ENCODE assay signal across 1 cellular context in the genomic region with DNA sequence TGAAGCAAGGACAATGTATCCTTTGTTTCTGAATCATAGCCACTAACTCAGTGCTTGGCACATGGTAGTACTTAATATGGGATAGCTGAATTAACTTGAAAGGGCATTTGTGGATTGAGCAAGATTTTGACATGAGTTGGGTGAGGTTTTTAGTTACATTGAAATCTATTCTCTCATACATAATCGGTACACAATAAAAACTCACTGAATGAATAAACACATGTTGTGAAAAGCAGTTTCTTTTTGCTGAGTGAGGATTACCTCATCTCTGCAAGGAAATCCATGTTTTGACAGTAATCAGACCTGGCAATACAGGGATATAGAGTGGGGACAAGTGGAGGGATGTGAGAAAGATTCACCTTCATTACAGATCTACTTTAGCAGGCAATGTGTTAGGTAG.
TF ChIP-seq lines count a peak whose summit lies in the region.

No MANE protein-coding gene starts in this region.

TF ChIP-seq in GM23338, 12 proteins besides CTCF, POLR2A, EP300 and RAD21 (continued from another document):
- TF ChIP-seq, protein P1, sequence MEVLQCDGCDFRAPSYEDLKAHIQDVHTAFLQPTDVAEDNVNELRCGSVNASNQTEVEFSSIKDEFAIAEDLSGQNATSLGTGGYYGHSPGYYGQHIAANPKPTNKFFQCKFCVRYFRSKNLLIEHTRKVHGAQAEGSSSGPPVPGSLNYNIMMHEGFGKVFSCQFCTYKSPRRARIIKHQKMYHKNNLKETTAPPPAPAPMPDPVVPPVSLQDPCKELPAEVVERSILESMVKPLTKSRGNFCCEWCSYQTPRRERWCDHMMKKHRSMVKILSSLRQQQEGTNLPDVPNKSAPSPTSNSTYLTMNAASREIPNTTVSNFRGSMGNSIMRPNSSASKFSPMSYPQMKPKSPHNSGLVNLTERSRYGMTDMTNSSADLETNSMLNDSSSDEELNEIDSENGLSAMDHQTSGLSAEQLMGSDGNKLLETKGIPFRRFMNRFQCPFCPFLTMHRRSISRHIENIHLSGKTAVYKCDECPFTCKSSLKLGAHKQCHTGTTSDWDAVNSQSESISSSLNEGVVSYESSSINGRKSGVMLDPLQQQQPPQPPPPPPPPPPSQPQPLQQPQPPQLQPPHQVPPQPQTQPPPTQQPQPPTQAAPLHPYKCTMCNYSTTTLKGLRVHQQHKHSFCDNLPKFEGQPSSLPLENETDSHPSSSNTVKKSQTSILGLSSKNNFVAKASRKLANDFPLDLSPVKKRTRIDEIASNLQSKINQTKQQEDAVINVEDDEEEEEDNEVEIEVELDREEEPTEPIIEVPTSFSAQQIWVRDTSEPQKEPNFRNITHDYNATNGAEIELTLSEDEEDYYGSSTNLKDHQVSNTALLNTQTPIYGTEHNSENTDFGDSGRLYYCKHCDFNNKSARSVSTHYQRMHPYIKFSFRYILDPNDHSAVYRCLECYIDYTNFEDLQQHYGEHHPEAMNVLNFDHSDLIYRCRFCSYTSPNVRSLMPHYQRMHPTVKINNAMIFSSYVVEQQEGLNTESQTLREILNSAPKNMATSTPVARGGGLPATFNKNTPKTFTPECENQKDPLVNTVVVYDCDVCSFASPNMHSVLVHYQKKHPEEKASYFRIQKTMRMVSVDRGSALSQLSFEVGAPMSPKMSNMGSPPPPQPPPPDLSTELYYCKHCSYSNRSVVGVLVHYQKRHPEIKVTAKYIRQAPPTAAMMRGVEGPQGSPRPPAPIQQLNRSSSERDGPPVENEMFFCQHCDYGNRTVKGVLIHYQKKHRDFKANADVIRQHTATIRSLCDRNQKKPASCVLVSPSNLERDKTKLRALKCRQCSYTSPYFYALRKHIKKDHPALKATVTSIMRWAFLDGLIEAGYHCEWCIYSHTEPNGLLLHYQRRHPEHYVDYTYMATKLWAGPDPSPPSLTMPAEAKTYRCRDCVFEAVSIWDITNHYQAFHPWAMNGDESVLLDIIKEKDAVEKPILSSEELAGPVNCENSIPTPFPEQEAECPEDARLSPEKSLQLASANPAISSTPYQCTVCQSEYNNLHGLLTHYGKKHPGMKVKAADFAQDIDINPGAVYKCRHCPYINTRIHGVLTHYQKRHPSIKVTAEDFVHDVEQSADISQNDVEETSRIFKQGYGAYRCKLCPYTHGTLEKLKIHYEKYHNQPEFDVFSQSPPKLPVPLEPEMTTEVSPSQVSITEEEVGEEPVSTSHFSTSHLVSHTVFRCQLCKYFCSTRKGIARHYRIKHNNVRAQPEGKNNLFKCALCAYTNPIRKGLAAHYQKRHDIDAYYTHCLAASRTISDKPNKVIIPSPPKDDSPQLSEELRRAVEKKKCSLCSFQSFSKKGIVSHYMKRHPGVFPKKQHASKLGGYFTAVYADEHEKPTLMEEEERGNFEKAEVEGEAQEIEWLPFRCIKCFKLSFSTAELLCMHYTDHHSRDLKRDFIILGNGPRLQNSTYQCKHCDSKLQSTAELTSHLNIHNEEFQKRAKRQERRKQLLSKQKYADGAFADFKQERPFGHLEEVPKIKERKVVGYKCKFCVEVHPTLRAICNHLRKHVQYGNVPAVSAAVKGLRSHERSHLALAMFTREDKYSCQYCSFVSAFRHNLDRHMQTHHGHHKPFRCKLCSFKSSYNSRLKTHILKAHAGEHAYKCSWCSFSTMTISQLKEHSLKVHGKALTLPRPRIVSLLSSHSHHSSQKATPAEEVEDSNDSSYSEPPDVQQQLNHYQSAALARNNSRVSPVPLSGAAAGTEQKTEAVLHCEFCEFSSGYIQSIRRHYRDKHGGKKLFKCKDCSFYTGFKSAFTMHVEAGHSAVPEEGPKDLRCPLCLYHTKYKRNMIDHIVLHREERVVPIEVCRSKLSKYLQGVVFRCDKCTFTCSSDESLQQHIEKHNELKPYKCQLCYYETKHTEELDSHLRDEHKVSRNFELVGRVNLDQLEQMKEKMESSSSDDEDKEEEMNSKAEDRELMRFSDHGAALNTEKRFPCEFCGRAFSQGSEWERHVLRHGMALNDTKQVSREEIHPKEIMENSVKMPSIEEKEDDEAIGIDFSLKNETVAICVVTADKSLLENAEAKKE (CRISPR knock-in tag; IDR thresholded peaks at IDR 0.05): no peak
- no peak for TF ChIP-seq STAT1 (IDR thresholded peaks at IDR 0.05; ENCODE audit: unreplicated experiment)
